In genomic region chr4:174859904-174860303, GRCh38 we compare ENCODE assay signal across 30 cellular contexts. TPM values are rescaled to one million over a fixed set of nuclear protein-coding genes. Genes with fewer than 3 reads are reported as not detected.
DNase-seq lines count a peak whose midpoint lies in the region; ATAC-seq, FAIRE-seq and TF ChIP-seq lines count a peak whose summit lies in the region.
"Had no signal": no experiment of that assay in that cellular context is flagged by ENCODE, and none has a peak within 500 bp of the region (broad histone marks: within the 10 kb centered on the region; RNA-seq: fewer than 3 reads in every experiment).

No MANE protein-coding gene starts in this region.

- no peak for FAIRE-seq in GM12878 (lab: Jason Lieb, UNC)
- FAIRE-seq: G401.6, H1 had no signal

- no peaks in the 10 kb centered on the region for H4K20me1 ChIP-seq in GM12878 (ENCODE audit: control insufficient read depth, insufficient read depth)

- H3K4me3 ChIP-seq in GM12878, result no peak overlapping the region
- no peak overlapping the region for H3K4me3 ChIP-seq in body of pancreas
- H3K4me3 ChIP-seq: coronary artery, SJSA1 had no signal

- TF ChIP-seq CTCF in GM12878 (IDR thresholded peaks at IDR 0.05 in 2 of 3, conservative IDR thresholded peaks at IDR 0.05 in 1 of 3; ENCODE audit: control insufficient read depth in 2 of 3, extremely low read depth in 1 of 3, insufficient read depth in 1 of 3, low read depth in 3 of 3, low read length in 3 of 3), result no peak
- TF ChIP-seq CTCF in body of pancreas (IDR thresholded peaks at IDR 0.05), result no peak

- RAD21 ChIA-PET in GM12878 (lab: Charles Lee; ENCODE audit: unreplicated experiment), result no interaction called here

- no peak overlapping the region for H2AFZ ChIP-seq in GM12878 (ENCODE audit: control insufficient read depth, low read depth, low read length)

- BruUV-seq in GM12878 (replicated peaks; lab: Mats Ljungman, UMichigan), result no TSS peak

- TF ChIP-seq POLR2A in GM12878 (IDR thresholded peaks at IDR 0.05; ENCODE audit: low read depth, low read length) (no peak), body of pancreas (IDR thresholded peaks at IDR 0.05) (no peak)

- H3K4me2 ChIP-seq in GM12878 (ENCODE audit: control insufficient read depth, insufficient read depth), result no peak overlapping the region

- TF ChIP-seq EP300 in GM12878 (IDR thresholded peaks at IDR 0.05; ENCODE audit: borderline replicate concordance in 1 of 2, control insufficient read depth in 1 of 2, low read depth in 2 of 2, low read length in 2 of 2), result no peak

- in situ Hi-C loops in GM12878 (cut with MboI), result loop anchor here (25.0 kb wide), 1 partner anchor 677 kb away; no protein-coding TSS in a partner anchor

- H3K27ac ChIP-seq in GM12878 (ENCODE audit: control insufficient read depth, insufficient read depth) (no peak overlapping the region), body of pancreas (no peak overlapping the region)
- H3K27ac ChIP-seq: brain microvascular endothelial cell, coronary artery, HL-60, SJSA1 had no signal

- no peak for TF ChIP-seq RAD21 in GM12878 (IDR thresholded peaks at IDR 0.05; ENCODE audit: insufficient read depth, low read depth, low read length)

- DNase-seq in GM12878 (ENCODE audit: low read depth, low spot score) (no peak), ureter (ENCODE audit: low spot score) (no peak), body of pancreas (no peak)
- DNase-seq: activated CD4-positive, alpha-beta T cell treated with anti-CD3 and anti-CD28 coated beads, Interleukin-2, amount 50 U/mL, for 48 hours; activated gamma-delta T cell; activated T-cell treated with anti-CD3 and anti-CD28 coated beads for 4 hours; brain microvascular endothelial cell; CD4-positive, CD25-positive, alpha-beta regulatory T cell; DMS 273 treated with DMSO at 0.1 percent for 48 hours; IMR-90; left cardiac atrium; naive thymus-derived CD8-positive, alpha-beta T cell; NCI-H2171 treated with DMSO at 0.1 percent for 48 hours; right cardiac atrium had no signal

- H3K9me3 ChIP-seq in GM12878 (replicated peaks; ENCODE audit: control insufficient read depth, insufficient read depth, low read length) (no peaks in the 10 kb centered on the region), body of pancreas (no peaks in the 10 kb centered on the region)
- H3K9me3 ChIP-seq: SJSA1 had no signal

- peak; percentile 67 for ATAC-seq in GM18508 (IDR thresholded peaks at IDR 0.05; ENCODE audit: insufficient read depth, unreplicated experiment)
- peak; percentile 94 for ATAC-seq in GM19395 (IDR thresholded peaks at IDR 0.05; ENCODE audit: unreplicated experiment)
- peak; percentile 59 for ATAC-seq in HG03159 (IDR thresholded peaks at IDR 0.05; ENCODE audit: unreplicated experiment)
- ATAC-seq in GM12878, result peak; percentile 72
- ATAC-seq in body of pancreas, result no peak
- ATAC-seq in GM19455 (IDR thresholded peaks at IDR 0.05; ENCODE audit: unreplicated experiment), result no peak
- ATAC-seq: left cardiac atrium; naive thymus-derived CD8-positive, alpha-beta T cell; Panc1; right cardiac atrium; WTC11 had no signal

- CTCF ChIA-PET in GM12878 (lab: Yijun Ruan, JAX), result interaction anchor here (0.6 kb wide), 1 partner anchor 1711 kb away, joined by 3 read pairs; no protein-coding TSS in a partner anchor

- H3K4me1 ChIP-seq in GM12878 (ENCODE audit: control insufficient read depth, insufficient read depth, low read length) (no peaks in the 10 kb centered on the region), body of pancreas (no peaks in the 10 kb centered on the region)
- H3K4me1 ChIP-seq: SJSA1 had no signal

- H3K79me2 ChIP-seq in GM12878 (ENCODE audit: control insufficient read depth, insufficient read depth, low read length), result no peaks in the 10 kb centered on the region

- 0% methylated on average over 2 of the region's 2 CpGs for WGBS in GM12878 (ENCODE audit: insufficient coverage, insufficient replicate concordance, low lambda C conversion rate, missing lambda C conversion rate)
- 39 to 51% methylated on average over 2 of the region's 2 CpGs for WGBS in body of pancreas, 2 donors

- intact Hi-C loops in GM12878 (cut with micrococcal nuclease; ENCODE audit: unreplicated experiment), result no loop called here
- intact Hi-C loops in body of pancreas (cut with DNase I), result no loop called here

- POLR2A ChIA-PET in GM12878 (lab: Charles Lee), result no interaction called here

- SMC1A ChIA-PET in GM12878 (lab: Charles Lee; ENCODE audit: uncharacterized antibody, unreplicated experiment), result interaction anchor here (0.7 to 1.2 kb wide), 2 partner anchors 20 to 22 kb away, joined by 3 read pairs; no protein-coding TSS in a partner anchor

- no peaks in the 10 kb centered on the region for H3K36me3 ChIP-seq in GM12878 (ENCODE audit: control insufficient read depth in 2 of 2, insufficient read depth in 2 of 2, low read length in 1 of 2)
- H3K36me3 ChIP-seq in body of pancreas (replicated peaks in 1 of 2; ENCODE audit: insufficient read depth in 1 of 2, low read depth in 2 of 2), result no peaks in the 10 kb centered on the region
- H3K36me3 ChIP-seq: brain microvascular endothelial cell, SJSA1 had no signal

- H3K27me3 ChIP-seq in GM12878 (replicated peaks in 1 of 2; ENCODE audit: control insufficient read depth in 2 of 2, insufficient read depth in 2 of 2, low read length in 1 of 2) (no peaks in the 10 kb centered on the region), body of pancreas (no peaks in the 10 kb centered on the region)
- H3K27me3 ChIP-seq: brain microvascular endothelial cell, SJSA1 had no signal

- no peak overlapping the region for H3K9ac ChIP-seq in GM12878 (ENCODE audit: control insufficient read depth, insufficient read depth, low read length)

TF ChIP-seq in GM12878, 131 proteins besides CTCF, POLR2A, EP300 and RAD21:
- TF ChIP-seq PML (IDR thresholded peaks at IDR 0.05; ENCODE audit: low read length) (no peak), SPI1 (IDR thresholded peaks at IDR 0.05; ENCODE audit: borderline replicate concordance, insufficient read depth, low read depth, low read length) (peak; percentile 69; the same call in 1 of the 2 replicates), ZNF217 (IDR thresholded peaks at IDR 0.05) (peak; percentile 51; the same call in 1 of the 2 replicates), TARDBP (IDR thresholded peaks at IDR 0.05; ENCODE audit: borderline replicate concordance) (no peak)

RNA-seq across cellular contexts. Expression of gene GLRA3, which starts 30.9 kb away (rescaled TPM):
- not detected in 2 replicates for total RNA-seq in GM12878 (2013; cell fraction: nucleolus; rRNA removed)
- total RNA-seq in GM12878 (2014; rRNA removed), result not detected in 2 replicates
- not detected in 2 replicates for total RNA-seq in GM12878 (2014; rRNA removed; fragmentation: Illumina TruSeq; extraction: Trizol)
- not detected in 2 replicates for total RNA-seq in GM12878 (2021)
- not detected for polyA plus RNA-seq in GM12878 (2011; ENCODE audit: low read depth)
- polyA plus RNA-seq in GM12878 (2011; rRNA removed), result not detected in 2 replicates
- not detected in 2 replicates for polyA plus RNA-seq in GM12878 (2011; cell fraction: cytosol; rRNA removed)
- not detected in 2 replicates for polyA plus RNA-seq in GM12878 (2011; cell fraction: nucleus; rRNA removed)
- polyA plus RNA-seq in GM12878 (2012), result not detected in 2 replicates
- polyA plus RNA-seq in GM12878 (2014; fragmentation: Illumina TruSeq; extraction: Trizol), result not detected in 2 replicates
- polyA plus RNA-seq in GM12878 (2014; fragmentation: Nextera tagmentation; extraction: Ambion mirVana), result not detected
- polyA plus RNA-seq in GM12878 (2014; rRNA removed), result not detected in 2 replicates
- polyA plus RNA-seq in GM12878 (2016; fragmentation: Nextera tagmentation; extraction: Ambion mirVana), result not detected
- not detected in 2 replicates for polyA minus RNA-seq in GM12878 (2011; rRNA and poly(A)+ RNA removed)
- polyA minus RNA-seq in GM12878 (2011; cell fraction: cytosol; rRNA and poly(A)+ RNA removed), result not detected in 2 replicates
- not detected in 2 replicates for polyA minus RNA-seq in GM12878 (2011; cell fraction: nucleus; rRNA and poly(A)+ RNA removed)
- total RNA-seq in ureter, result not detected
- total RNA-seq in body of pancreas, result under 1 TPM in 1 of 2 donors, not detected in 1; 0.26 TPM
- total RNA-seq: CD4-positive, CD25-positive, alpha-beta regulatory T cell; fibroblast of lung; glomerular endothelial cell; H1; IMR-90; left cardiac atrium; mesenteric fat pad; naive thymus-derived CD8-positive, alpha-beta T cell; osteocyte; right cardiac atrium; SJSA1 had no signal
- polyA plus RNA-seq: AG04450; CD4-positive, CD25-positive, alpha-beta regulatory T cell; fibroblast of lung; IMR-90; naive thymus-derived CD8-positive, alpha-beta T cell; right cardiac atrium had no signal

RNA-seq across cellular contexts. Expression of gene ADAM29, which starts 58.3 kb away (rescaled TPM):
- not detected in 2 replicates for total RNA-seq in GM12878 (2013; cell fraction: nucleolus; rRNA removed)
- total RNA-seq in GM12878 (2014; rRNA removed), result not detected in 2 replicates
- total RNA-seq in GM12878 (2014; rRNA removed; fragmentation: Illumina TruSeq; extraction: Trizol), result not detected in 2 replicates
- not detected in 2 replicates for total RNA-seq in GM12878 (2021)
- not detected for polyA plus RNA-seq in GM12878 (2011; ENCODE audit: low read depth)
- 0.10 and 0.17 TPM in 2 replicates for polyA plus RNA-seq in GM12878 (2011; rRNA removed)
- 0.06 and 0.10 TPM in 2 replicates for polyA plus RNA-seq in GM12878 (2011; cell fraction: cytosol; rRNA removed)
- polyA plus RNA-seq in GM12878 (2011; cell fraction: nucleus; rRNA removed), result 0.09 TPM in 1 of 2 replicates, not detected in the other
- polyA plus RNA-seq in GM12878 (2012), result not detected in 2 replicates
- 0.04 TPM in 1 of 2 replicates, not detected in the other for polyA plus RNA-seq in GM12878 (2014; fragmentation: Illumina TruSeq; extraction: Trizol)
- polyA plus RNA-seq in GM12878 (2014; fragmentation: Nextera tagmentation; extraction: Ambion mirVana), result not detected
- polyA plus RNA-seq in GM12878 (2014; rRNA removed), result 0.22 TPM in 1 of 2 replicates, not detected in the other
- polyA plus RNA-seq in GM12878 (2016; fragmentation: Nextera tagmentation; extraction: Ambion mirVana), result under 1 TPM in 1 of 2 experiments, not detected in 1; 0.20 TPM
- polyA minus RNA-seq in GM12878 (2011; rRNA and poly(A)+ RNA removed), result 0.36 and 1.2 TPM in 2 replicates
- not detected in 2 replicates for polyA minus RNA-seq in GM12878 (2011; cell fraction: cytosol; rRNA and poly(A)+ RNA removed)
- polyA minus RNA-seq in GM12878 (2011; cell fraction: nucleus; rRNA and poly(A)+ RNA removed), result 0.24 and 0.48 TPM in 2 replicates
- total RNA-seq in ureter, result not detected
- not detected for total RNA-seq in body of pancreas
- total RNA-seq: CD4-positive, CD25-positive, alpha-beta regulatory T cell; fibroblast of lung; glomerular endothelial cell; H1; IMR-90; left cardiac atrium; mesenteric fat pad; naive thymus-derived CD8-positive, alpha-beta T cell; osteocyte; right cardiac atrium; SJSA1; WTC11 had no signal
- polyA plus RNA-seq: AG04450; fibroblast of lung; IMR-90; naive thymus-derived CD8-positive, alpha-beta T cell; right cardiac atrium had no signal

Comparison
In these comparisons a context has a peak if more than half of its experiments do, and no peak if none do; other contexts are left out.
1. ATAC-seq: peak in GM18508 (single experiment), GM19395 (single experiment), HG03159 (single experiment) and GM12878 (single experiment); none in body of pancreas (single experiment) and GM19455 (single experiment).